ENCODE assay signal across 9 cellular contexts in the genomic region with DNA sequence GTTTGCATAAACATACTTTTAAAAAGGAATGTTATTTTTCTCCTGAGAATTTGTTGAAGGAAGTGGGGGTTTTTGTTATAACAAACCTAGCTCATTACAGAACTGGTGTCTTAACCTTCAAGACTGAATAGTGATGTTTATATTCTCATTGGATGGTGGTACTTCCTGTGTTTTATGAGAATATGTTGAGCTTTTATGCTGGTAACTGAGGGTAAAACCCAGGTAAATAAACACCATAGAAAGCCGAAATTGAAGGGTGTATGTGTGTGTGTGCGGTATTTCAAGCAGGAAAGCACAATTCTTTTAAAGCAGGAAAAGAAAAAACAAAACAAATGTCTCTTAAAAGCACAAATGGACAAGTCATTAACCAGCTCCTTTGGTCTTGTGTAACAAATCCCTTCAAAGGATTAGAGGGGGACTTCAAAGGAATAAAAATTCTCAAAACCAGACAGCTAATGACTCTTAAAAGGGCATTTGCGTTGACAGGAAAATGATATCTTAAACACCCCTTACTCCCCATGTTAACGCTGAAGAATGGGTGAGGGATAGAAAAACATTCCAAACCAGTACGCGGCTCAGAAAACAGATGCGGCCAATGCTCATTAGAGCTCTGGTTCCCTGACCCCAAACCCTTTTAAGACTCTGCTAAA. TPM values are rescaled to one million over a fixed set of nuclear protein-coding genes. Genes with fewer than 3 reads are reported as not detected.
DNase-seq lines count a peak whose midpoint lies in the region; ATAC-seq, FAIRE-seq and TF ChIP-seq lines count a peak whose summit lies in the region.
"Had no signal": no experiment of that assay in that cellular context is flagged by ENCODE, and none has a peak within 500 bp of the region (broad histone marks: within the 10 kb centered on the region; RNA-seq: fewer than 3 reads in every experiment).

No MANE protein-coding gene starts in this region.

- no peaks in the 10 kb centered on the region for H3K79me2 ChIP-seq in keratinocyte (ENCODE audit: control insufficient read depth, insufficient read depth, low read length)

- H3K4me2 ChIP-seq in keratinocyte (ENCODE audit: control insufficient read depth, extremely low read depth, insufficient read depth, low read depth, low read length) = peak overlapping the region; percentile 71

- CTCF ChIA-PET in HEK293T (lab: Yijun Ruan, JAX) = interaction anchor here (0.6 to 2.5 kb wide), 5 partner anchors 10 to 120 kb away, joined by 3 to 10 read pairs (median 4); a partner anchor contains a TSS

- H3K4me1 ChIP-seq in keratinocyte (ENCODE audit: control insufficient read depth, extremely low read depth, insufficient read depth, low read length) = peaks cover 4% of the 10 kb centered on the region
- peaks cover 10% of the 10 kb centered on the region for H3K4me1 ChIP-seq in stomach smooth muscle (ENCODE audit: control insufficient read depth, insufficient read depth, low read length)

- intact Hi-C loops in posterior vena cava (cut with DNase I) = no loop called here

- H3K9ac ChIP-seq in keratinocyte (ENCODE audit: control insufficient read depth, extremely low read depth, insufficient read depth, low read length) (no peak overlapping the region), stomach smooth muscle (ENCODE audit: low read length in 2 of 2) (peak overlapping the region in 1 of 2 donors; percentile 4)

- TF ChIP-seq CTCF in WERI-Rb-1 (IDR thresholded peaks at IDR 0.05; ENCODE audit: low read depth, low read length) (no peak), keratinocyte (optimal IDR thresholded peaks at IDR 0.05 in 1 of 3, IDR thresholded peaks at IDR 0.05 in 1 of 3, conservative IDR thresholded peaks at IDR 0.05 in 1 of 3; ENCODE audit: extremely low read depth in 1 of 3, insufficient read depth in 2 of 3, low read length in 3 of 3) (no peak)

- H3K9me3 ChIP-seq in WERI-Rb-1 (ENCODE audit: severe bottlenecking) = no peaks in the 10 kb centered on the region
- H3K9me3 ChIP-seq in keratinocyte (ENCODE audit: control insufficient read depth, low read depth, low read length) = no peaks in the 10 kb centered on the region
- H3K9me3 ChIP-seq in stomach smooth muscle (ENCODE audit: control insufficient read depth in 2 of 2, low read length in 2 of 2) = no peaks in the 10 kb centered on the region
- H3K9me3 ChIP-seq: A549 had no signal

- no peak for ATAC-seq in GM21529 (IDR thresholded peaks at IDR 0.05; ENCODE audit: unreplicated experiment)

- dilution Hi-C loops in keratinocyte (cut with MboI; ENCODE audit: extremely low pct_ligation_motif_present, low sequenced_read_pairs) = no loop called here

- no peak overlapping the region for H3K27ac ChIP-seq in WERI-Rb-1
- no peak overlapping the region for H3K27ac ChIP-seq in keratinocyte (ENCODE audit: control insufficient read depth, insufficient read depth, low read length)
- no peak overlapping the region for H3K27ac ChIP-seq in stomach smooth muscle (ENCODE audit: low read length)

- H2AFZ ChIP-seq in keratinocyte (ENCODE audit: control insufficient read depth, low read length) = no peak overlapping the region

- no peak for FAIRE-seq in keratinocyte (lab: Jason Lieb, UNC)
- FAIRE-seq: A549 had no signal

- peak; percentile 25 for DNase-seq in NCI-H748 (lab: John Stamatoyannopoulos, UW; ENCODE audit: unreplicated experiment)
- no peak for DNase-seq in NCI-H748 treated with DMSO at 0.1 percent for 48 hours (lab: John Stamatoyannopoulos, UW)
- no peak for DNase-seq in WERI-Rb-1
- DNase-seq in keratinocyte (ENCODE audit: low read depth, low spot score) = no peak
- no peak for DNase-seq in HEK293T (ENCODE audit: extremely low spot score)
- no peak for DNase-seq in posterior vena cava (ENCODE audit: low spot score)

- no peaks in the 10 kb centered on the region for H3K9me1 ChIP-seq in keratinocyte (ENCODE audit: control insufficient read depth, extremely low read depth, insufficient read depth, low read length)

- H3K27me3 ChIP-seq in WERI-Rb-1 (ENCODE audit: insufficient read depth, low read depth, severe bottlenecking) (no peaks in the 10 kb centered on the region), keratinocyte (ENCODE audit: control insufficient read depth, extremely low read depth, insufficient read depth, low read length) (peaks cover 52% of the 10 kb centered on the region), stomach smooth muscle (ENCODE audit: control insufficient read depth in 1 of 2, insufficient read depth in 2 of 2, low read length in 2 of 2) (peaks cover 13 to 23% of the 10 kb centered on the region in 2 donors)

- no peaks in the 10 kb centered on the region for H4K20me1 ChIP-seq in keratinocyte (ENCODE audit: control insufficient read depth, extremely low read depth, insufficient read depth, low read length)

- peak overlapping the region; percentile 65 for H3K4me3 ChIP-seq in WERI-Rb-1 (ENCODE audit: low read depth, low read length)
- H3K4me3 ChIP-seq in keratinocyte (ENCODE audit: control insufficient read depth in 2 of 3, extremely low read depth in 1 of 3, insufficient read depth in 2 of 3, low read depth in 1 of 3, low read length in 3 of 3) = no peak overlapping the region
- H3K4me3 ChIP-seq in stomach smooth muscle (ENCODE audit: low read length in 2 of 2) = peak overlapping the region; percentile 33 to 75

- H3K36me3 ChIP-seq in WERI-Rb-1 (no peaks in the 10 kb centered on the region), keratinocyte (ENCODE audit: control insufficient read depth in 2 of 2, extremely low read depth in 1 of 2, insufficient read depth in 2 of 2, low read length in 2 of 2) (no peaks in the 10 kb centered on the region), stomach smooth muscle (ENCODE audit: control insufficient read depth in 2 of 2, insufficient read depth in 2 of 2, low read length in 2 of 2) (peaks cover 0 to 2% of the 10 kb centered on the region in 2 donors)

- POLR2A ChIA-PET in HEK293T (lab: Yijun Ruan, JAX) = interaction anchor here (1.3 kb wide), 1 partner anchor 102 kb away, joined by 3 read pairs; no protein-coding TSS in a partner anchor

TF ChIP-seq in HEK293T, 16 proteins besides CTCF, POLR2A, EP300 and RAD21:
- TF ChIP-seq SP1 (IDR thresholded peaks at IDR 0.05) (no peak), L3MBTL2 (conservative IDR thresholded peaks at IDR 0.05) (no peak), LEF1 (IDR thresholded peaks at IDR 0.05; ENCODE audit: borderline replicate concordance) (no peak), CTBP1 (IDR thresholded peaks at IDR 0.05; ENCODE audit: borderline replicate concordance) (no peak), ARNT (IDR thresholded peaks at IDR 0.05) (no peak), FOXM1 (IDR thresholded peaks at IDR 0.05; ENCODE audit: borderline replicate concordance) (no peak), SUZ12 (IDR thresholded peaks at IDR 0.05) (no peak), FOXA1 (IDR thresholded peaks at IDR 0.05) (no peak), ELF4 (IDR thresholded peaks at IDR 0.05) (no peak), ZNF384 (IDR thresholded peaks at IDR 0.05) (no peak), FOXK2 (IDR thresholded peaks at IDR 0.05) (no peak), BHLHE40 (IDR thresholded peaks at IDR 0.05; ENCODE audit: borderline replicate concordance) (no peak), NFRKB (IDR thresholded peaks at IDR 0.05) (no peak), HDGF (IDR thresholded peaks at IDR 0.05; ENCODE audit: borderline replicate concordance) (no peak), TARDBP (IDR thresholded peaks at IDR 0.05) (no peak)
- TF ChIP-seq, protein P1, sequence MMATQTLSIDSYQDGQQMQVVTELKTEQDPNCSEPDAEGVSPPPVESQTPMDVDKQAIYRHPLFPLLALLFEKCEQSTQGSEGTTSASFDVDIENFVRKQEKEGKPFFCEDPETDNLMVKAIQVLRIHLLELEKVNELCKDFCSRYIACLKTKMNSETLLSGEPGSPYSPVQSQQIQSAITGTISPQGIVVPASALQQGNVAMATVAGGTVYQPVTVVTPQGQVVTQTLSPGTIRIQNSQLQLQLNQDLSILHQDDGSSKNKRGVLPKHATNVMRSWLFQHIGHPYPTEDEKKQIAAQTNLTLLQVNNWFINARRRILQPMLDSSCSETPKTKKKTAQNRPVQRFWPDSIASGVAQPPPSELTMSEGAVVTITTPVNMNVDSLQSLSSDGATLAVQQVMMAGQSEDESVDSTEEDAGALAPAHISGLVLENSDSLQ (IDR thresholded peaks at IDR 0.05) = no peak

RNA-seq across cellular contexts. Expression of a gene that starts 23.8 kb away (rescaled TPM):
- 0.53 to 1.1 TPM (median 0.57 TPM) in 3 replicates for polyA plus RNA-seq in keratinocyte
- 0.77 TPM for polyA plus RNA-seq in keratinocyte (2011; ENCODE audit: low read depth)
- polyA plus RNA-seq in keratinocyte (2011; cell fraction: cytosol; rRNA removed) = 0.71 and 0.81 TPM in 2 replicates
- polyA plus RNA-seq in keratinocyte (2011; cell fraction: nucleus; rRNA removed) = 0.24 and 0.47 TPM in 2 replicates
- polyA plus RNA-seq in keratinocyte (2012; ENCODE audit: low replicate concordance) = 0.28 and 0.54 TPM in 2 replicates
- not detected in 3 replicates for polyA minus RNA-seq in keratinocyte
- polyA minus RNA-seq in keratinocyte (2011; cell fraction: cytosol; rRNA and poly(A)+ RNA removed) = not detected
- polyA minus RNA-seq in keratinocyte (2011; cell fraction: nucleus; rRNA and poly(A)+ RNA removed) = 0.54 TPM in 1 of 2 replicates, not detected in the other
- 10 to 100 TPM; 27.1 to 32.9 TPM for total RNA-seq in posterior vena cava

Comparison
In these comparisons a context has a peak if more than half of its experiments do, and no peak if none do; other contexts are left out.
1. H3K4me3 ChIP-seq: peak in WERI-Rb-1 (single experiment) and stomach smooth muscle (2 of 2); none in keratinocyte (0 of 3).